Comparison of ENCODE assay signal across 20 cellular contexts in genomic region chr1:197660389-197660788, GRCh38.
"Had no signal": no experiment of that assay in that cellular context is flagged by ENCODE, and none has a peak within 500 bp of the region (broad histone marks: within the 10 kb centered on the region; RNA-seq: fewer than 3 reads in every experiment).

No MANE protein-coding gene starts in this region.

- H3K4me2 ChIP-seq: smooth muscle cell had no signal

- H3K36me3 ChIP-seq: right atrium auricular region, WERI-Rb-1 had no signal

- H3K27ac ChIP-seq: dorsolateral prefrontal cortex, WERI-Rb-1 had no signal

- H3K4me3 Mint-ChIP-seq: activated CD8-positive, alpha-beta memory T cell treated with anti-CD3 and anti-CD28 coated beads, Interleukin-2, amount 10 ng/mL, durations not matched to agents 7 days and 5 days; activated naive CD8-positive, alpha-beta T cell; activated T-cell treated with anti-CD3 and anti-CD28 coated beads, Interleukin-2, amount 50 U/mL, for 24 hours; endodermal cell; memory B cell; naive thymus-derived CD8-positive, alpha-beta T cell; stimulated activated naive CD8-positive, alpha-beta T cell treated with anti-CD3 and anti-CD28 coated beads, Interleukin-15, Interleukin-2, amounts not matched to agents 100 ng/mL and 50 ng/mL, for 24 hours; type B pancreatic cell had no signal

- H3K27me3 ChIP-seq: dorsolateral prefrontal cortex, right atrium auricular region had no signal

- H3K9me3 Mint-ChIP-seq: activated T-cell treated with anti-CD3 and anti-CD28 coated beads, Interleukin-2, amount 50 U/mL, for 24 hours; endodermal cell; stimulated activated naive CD8-positive, alpha-beta T cell treated with anti-CD3 and anti-CD28 coated beads, Interleukin-15, Interleukin-2, amounts not matched to agents 100 ng/mL and 50 ng/mL, for 24 hours; type B pancreatic cell had no signal

- H3K27ac Mint-ChIP-seq: activated CD8-positive, alpha-beta memory T cell treated with anti-CD3 and anti-CD28 coated beads, Interleukin-2, amount 10 ng/mL, durations not matched to agents 7 days and 5 days; activated naive CD8-positive, alpha-beta T cell; activated T-cell treated with anti-CD3 and anti-CD28 coated beads, Interleukin-2, amount 50 U/mL, for 24 hours; endodermal cell; memory B cell; naive thymus-derived CD8-positive, alpha-beta T cell; stimulated activated naive CD8-positive, alpha-beta T cell treated with anti-CD3 and anti-CD28 coated beads, Interleukin-15, Interleukin-2, amounts not matched to agents 100 ng/mL and 50 ng/mL, for 24 hours; type B pancreatic cell had no signal

- FAIRE-seq: keratinocyte had no signal

- DNase-seq: activated CD4-positive, alpha-beta T cell treated with anti-CD3 and anti-CD28 coated beads, Interleukin-2, amount 50 U/mL, for 48 hours; activated CD8-positive, alpha-beta memory T cell treated with anti-CD3 and anti-CD28 coated beads, Interleukin-2, amount 10 ng/mL, durations not matched to agents 7 days and 5 days; activated effector memory CD4-positive, alpha-beta T cell treated with anti-CD3 and anti-CD28 coated beads, Interleukin-2, amount 50 U/mL, for 16 hours; activated T-cell treated with anti-CD3 and anti-CD28 coated beads, Interleukin-2, amount 50 U/mL, for 24 hours; dorsolateral prefrontal cortex; endodermal cell; hippocampal formation; left ventricle myocardium superior; mucosa of descending colon; naive thymus-derived CD8-positive, alpha-beta T cell; nucleus accumbens; T-helper 1 cell; WERI-Rb-1 had no signal

- H3K27me3 Mint-ChIP-seq: activated CD8-positive, alpha-beta memory T cell treated with anti-CD3 and anti-CD28 coated beads, Interleukin-2, amount 10 ng/mL, durations not matched to agents 7 days and 5 days; activated naive CD8-positive, alpha-beta T cell; activated T-cell treated with anti-CD3 and anti-CD28 coated beads, Interleukin-2, amount 50 U/mL, for 24 hours; memory B cell; naive thymus-derived CD8-positive, alpha-beta T cell; stimulated activated naive CD8-positive, alpha-beta T cell treated with anti-CD3 and anti-CD28 coated beads, Interleukin-15, Interleukin-2, amounts not matched to agents 100 ng/mL and 50 ng/mL, for 24 hours; type B pancreatic cell had no signal

- H3K9me3 ChIP-seq: mucosa of descending colon, right atrium auricular region had no signal

- H3K4me3 ChIP-seq: dorsolateral prefrontal cortex, mucosa of descending colon, right atrium auricular region, smooth muscle cell had no signal
